16 cellular contexts compared by ENCODE assay signal in the genomic region with DNA sequence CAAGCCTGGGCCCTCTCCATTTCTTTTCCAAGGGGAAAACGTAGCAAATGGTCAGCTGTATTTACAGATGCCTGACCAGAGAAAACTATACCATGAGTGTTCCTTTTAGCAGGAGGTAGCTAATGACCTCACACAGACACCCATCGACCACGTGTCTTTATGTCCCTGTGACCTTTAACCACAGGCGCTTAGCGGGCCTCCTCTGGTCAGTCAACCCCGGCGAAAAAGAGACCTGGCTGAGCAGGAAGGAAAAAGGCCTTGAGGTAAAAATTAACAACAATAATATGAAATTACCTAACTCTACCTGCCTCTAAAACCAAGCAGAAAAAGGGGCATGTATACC.
"Had no signal": no experiment of that assay in that cellular context is flagged by ENCODE, and none has a peak within 500 bp of the region (broad histone marks: within the 10 kb centered on the region; RNA-seq: fewer than 3 reads in every experiment).

No MANE protein-coding gene starts in this region.

- H3K4me3 Mint-ChIP-seq: activated CD4-positive, alpha-beta T cell treated with anti-CD3 and anti-CD28 coated beads for 36 hours; activated naive CD8-positive, alpha-beta T cell; brain; T-cell had no signal

- DNase-seq: activated CD4-positive, alpha-beta T cell treated with anti-CD3 and anti-CD28 coated beads for 36 hours; activated effector memory CD4-positive, alpha-beta T cell treated with Interleukin-2 at 50 U/mL for 16 hours; amygdala; cerebellar nuclear complex; left ventricle myocardium inferior; mesendoderm; small intestine; T-cell; T1000; tibial artery had no signal

- H3K27ac ChIP-seq: esophagus muscularis mucosa, left ventricle myocardium inferior, right atrium auricular region, tibial artery, VCaP had no signal

- H3K27me3 ChIP-seq: esophagus muscularis mucosa, right atrium auricular region, tibial artery had no signal

- H3K4me3 ChIP-seq: esophagus muscularis mucosa, left ventricle myocardium inferior, right atrium auricular region, tibial artery had no signal

- H3K27me3 Mint-ChIP-seq: activated CD4-positive, alpha-beta T cell treated with anti-CD3 and anti-CD28 coated beads for 36 hours; activated naive CD8-positive, alpha-beta T cell; brain; T-cell had no signal

- FAIRE-seq: endometrium, small intestine had no signal

- H3K4me1 ChIP-seq: esophagus muscularis mucosa, right atrium auricular region, tibial artery had no signal

- H3K4me1 Mint-ChIP-seq: brain had no signal

- ATAC-seq: activated CD4-positive, alpha-beta T cell treated with anti-CD3 and anti-CD28 coated beads for 36 hours; T-cell had no signal

- H3K9me3 ChIP-seq: esophagus muscularis mucosa, left ventricle myocardium inferior, right atrium auricular region, tibial artery had no signal

- H3K9me3 Mint-ChIP-seq: brain, T-cell had no signal

- H3K27ac Mint-ChIP-seq: activated CD4-positive, alpha-beta T cell treated with anti-CD3 and anti-CD28 coated beads for 36 hours; activated naive CD8-positive, alpha-beta T cell; brain had no signal
